Comparison of ENCODE assay signal across 20 cellular contexts in genomic region chr2:236360486-236360885, GRCh38.
DNase-seq lines count a peak whose midpoint lies in the region; FAIRE-seq and TF ChIP-seq lines count a peak whose summit lies in the region.
"Had no signal": no experiment of that assay in that cellular context is flagged by ENCODE, and none has a peak within 500 bp of the region (broad histone marks: within the 10 kb centered on the region; RNA-seq: fewer than 3 reads in every experiment).

No MANE protein-coding gene starts in this region.

- H3K27me3 Mint-ChIP-seq in astrocyte (ENCODE audit: low read depth, unreplicated experiment) (peaks cover 30% of the 10 kb centered on the region), endodermal cell (ENCODE audit: insufficient read depth) (no peaks in the 10 kb centered on the region)

- no peak overlapping the region for H2AFZ ChIP-seq in astrocyte (ENCODE audit: low read depth, low read length)

- TF ChIP-seq POLR2A in esophagus muscularis mucosa (IDR thresholded peaks at IDR 0.05; ENCODE audit: low read depth) (no peak), transverse colon (IDR thresholded peaks at IDR 0.05) (no peak)

- no peaks in the 10 kb centered on the region for H3K79me2 ChIP-seq in astrocyte (ENCODE audit: insufficient read depth, low read length)

- H3K4me2 ChIP-seq in astrocyte (ENCODE audit: low read length): no peak overlapping the region

- WGBS in esophagus muscularis mucosa: 62% methylated on average over 4 of the region's 4 CpGs
- WGBS in transverse colon (ENCODE audit: low coverage in 1 of 2), 2 donors: 64 to 78% methylated on average over 4 of the region's 4 CpGs
- 93 to 100% methylated on average over 3 to 4 of the region's 4 CpGs for WGBS in endodermal cell (ENCODE audit: insufficient coverage in 1 of 2, insufficient read length in 1 of 2), 2 experiments

- H3K4me1 ChIP-seq in astrocyte (ENCODE audit: insufficient read depth, low read length) (no peaks in the 10 kb centered on the region), esophagus muscularis mucosa (peaks cover 0 to 4% (median 0%) of the 10 kb centered on the region in 4 donors), transverse colon (no peaks in the 10 kb centered on the region), endodermal cell (ENCODE audit: control insufficient read depth, insufficient read depth, low read length) (no peaks in the 10 kb centered on the region)
- H3K4me1 ChIP-seq: Caco-2 had no signal

- H3K4me3 ChIP-seq in astrocyte (ENCODE audit: insufficient read depth, low read depth, low read length) (no peak overlapping the region), esophagus muscularis mucosa (no peak overlapping the region), retinal pigment epithelial cell (ENCODE audit: low read length) (no peak overlapping the region), transverse colon (no peak overlapping the region), endodermal cell (ENCODE audit: low read length) (no peak overlapping the region)

- DNase-seq in astrocyte (ENCODE audit: low read depth) (peak; percentile 29), esophagus muscularis mucosa (ENCODE audit: extremely low spot score) (peak; percentile 68), retinal pigment epithelial cell (ENCODE audit: low read depth) (peak; percentile 41), transverse colon (no peak), endodermal cell (no peak), NOMO-1 (lab: John Stamatoyannopoulos, UW; ENCODE audit: unreplicated experiment in 2 of 2) (no peak), DMS114 treated with DMSO at 0.1 percent for 48 hours (lab: John Stamatoyannopoulos, UW; ENCODE audit: unreplicated experiment) (no peak)
- DNase-seq: ACHN; AML-193; Caco-2; NCI-H1417; NCI-H187 treated with DMSO at 0.1 percent for 48 hours; NCI-H2171; NCI-H446 treated with DMSO at 0.1 percent for 48 hours; NK-92 treated with Interleukin-12 subunit alpha and Interleukin-12 subunit beta, amount 100 ng/mL, for 24 hours; OCI-M1 had no signal

- H3K9ac ChIP-seq in astrocyte (ENCODE audit: low read length): no peak overlapping the region
- H3K9ac ChIP-seq in endodermal cell (ENCODE audit: extremely low read depth, low read length, poor library complexity, severe bottlenecking): no peak overlapping the region

- no peaks in the 10 kb centered on the region for H3K9me3 ChIP-seq in astrocyte (ENCODE audit: insufficient read depth, low read depth, low read length)
- no peaks in the 10 kb centered on the region for H3K9me3 ChIP-seq in esophagus muscularis mucosa
- no peaks in the 10 kb centered on the region for H3K9me3 ChIP-seq in transverse colon
- H3K9me3 ChIP-seq in endodermal cell (ENCODE audit: control insufficient read depth, low read length): no peaks in the 10 kb centered on the region
- H3K9me3 ChIP-seq: Caco-2 had no signal

- H3K4me1 Mint-ChIP-seq in astrocyte (ENCODE audit: low read depth, unreplicated experiment): no peaks in the 10 kb centered on the region
- peaks cover 10% of the 10 kb centered on the region for H3K4me1 Mint-ChIP-seq in endodermal cell

- H3K36me3 ChIP-seq in astrocyte (ENCODE audit: insufficient read depth, low read length) (no peaks in the 10 kb centered on the region), esophagus muscularis mucosa (no peaks in the 10 kb centered on the region), transverse colon (no peaks in the 10 kb centered on the region), endodermal cell (ENCODE audit: control insufficient read depth, insufficient read depth, low read length) (no peaks in the 10 kb centered on the region)

- H3K27ac Mint-ChIP-seq in astrocyte (ENCODE audit: unreplicated experiment): no peak overlapping the region
- no peak overlapping the region for H3K27ac Mint-ChIP-seq in endodermal cell

- TF ChIP-seq CTCF in astrocyte (IDR thresholded peaks at IDR 0.05; ENCODE audit: insufficient read depth, low read depth, low read length): no peak
- no peak for TF ChIP-seq CTCF in esophagus muscularis mucosa (IDR thresholded peaks at IDR 0.05)
- no peak for TF ChIP-seq CTCF in retinal pigment epithelial cell (conservative IDR thresholded peaks at IDR 0.05; ENCODE audit: low read depth, low read length)
- TF ChIP-seq CTCF in transverse colon (IDR thresholded peaks at IDR 0.05): no peak
- TF ChIP-seq CTCF in endodermal cell (conservative IDR thresholded peaks at IDR 0.05): no peak

- TF ChIP-seq EP300 in esophagus muscularis mucosa (IDR thresholded peaks at IDR 0.05) (no peak), transverse colon (IDR thresholded peaks at IDR 0.05; ENCODE audit: low read depth) (no peak)

- H3K9me3 Mint-ChIP-seq in astrocyte (ENCODE audit: unreplicated experiment) (no peaks in the 10 kb centered on the region), endodermal cell (no peaks in the 10 kb centered on the region)
- H3K9me3 Mint-ChIP-seq: CD14-positive monocyte had no signal

- H3K36me3 Mint-ChIP-seq in astrocyte (ENCODE audit: low read depth, unreplicated experiment) (no peaks in the 10 kb centered on the region), endodermal cell (ENCODE audit: low read depth) (peaks cover 7% of the 10 kb centered on the region)
- H3K36me3 Mint-ChIP-seq: CD14-positive monocyte had no signal

- no peaks in the 10 kb centered on the region for H3K27me3 ChIP-seq in astrocyte (ENCODE audit: insufficient read depth, low read length)
- no peaks in the 10 kb centered on the region for H3K27me3 ChIP-seq in esophagus muscularis mucosa
- H3K27me3 ChIP-seq in layer of hippocampus (ENCODE audit: control insufficient read depth, insufficient read depth, low read length): no peaks in the 10 kb centered on the region
- H3K27me3 ChIP-seq in transverse colon: no peaks in the 10 kb centered on the region
- no peaks in the 10 kb centered on the region for H3K27me3 ChIP-seq in endodermal cell (ENCODE audit: control insufficient read depth, insufficient read depth, low read length, poor library complexity, severe bottlenecking)

- FAIRE-seq in astrocyte (lab: Jason Lieb, UNC): no peak
- FAIRE-seq: H54 had no signal

- no peaks in the 10 kb centered on the region for H4K20me1 ChIP-seq in astrocyte (ENCODE audit: insufficient read depth, low read length)

- intact Hi-C loops in esophagus muscularis mucosa (cut with DNase I): no loop called here
- intact Hi-C loops in transverse colon (cut with DNase I; ENCODE audit: low total_unique reads): no loop called here

- no peak overlapping the region for H3K4me3 Mint-ChIP-seq in astrocyte (ENCODE audit: unreplicated experiment)
- H3K4me3 Mint-ChIP-seq in endodermal cell: no peak overlapping the region
- H3K4me3 Mint-ChIP-seq: CD14-positive monocyte had no signal

- in situ Hi-C loops in transverse colon (cut with MboI; ENCODE audit: low pct_ligation_motif_present in 1 of 4, low pct_unique_long_range_greater_than_20kb in 1 of 4, low sequenced_read_pairs in 3 of 4): loop anchor here in 1 of 4 donors (10.0 kb wide), 1 partner anchor 714 kb away; no protein-coding TSS in a partner anchor

- H3K27ac ChIP-seq in astrocyte (ENCODE audit: low read depth, low read length): no peak overlapping the region
- H3K27ac ChIP-seq in esophagus muscularis mucosa (replicated peaks in 1 of 4): no peak overlapping the region
- H3K27ac ChIP-seq in layer of hippocampus (ENCODE audit: low read depth, low read length): peak overlapping the region; percentile 65
- peak overlapping the region in 1 of 4 donors; percentile 18 for H3K27ac ChIP-seq in transverse colon
- H3K27ac ChIP-seq in endodermal cell (ENCODE audit: low read depth, low read length): no peak overlapping the region
- H3K27ac ChIP-seq: RWPE1 had no signal

Comparison
In these comparisons a context has a peak if more than half of its experiments do, and no peak if none do; other contexts are left out.
1. DNase-seq: peak in astrocyte (single experiment), esophagus muscularis mucosa (single experiment) and retinal pigment epithelial cell (single experiment); none in transverse colon (single experiment), endodermal cell (single experiment), NOMO-1 (0 of 2) and DMS114 treated with DMSO at 0.1 percent for 48 hours (single experiment).